23 cellular contexts compared by ENCODE assay signal in genomic region chrX:96579252-96579651, GRCh38.
"Had no signal": no experiment of that assay in that cellular context is flagged by ENCODE, and none has a peak within 500 bp of the region (broad histone marks: within the 10 kb centered on the region; RNA-seq: fewer than 3 reads in every experiment).

No MANE protein-coding gene starts in this region.

- H3K4me1 Mint-ChIP-seq: activated CD4-positive, alpha-beta T cell treated with anti-CD3 and anti-CD28 coated beads, Interleukin-2, amount 10 ng/mL, durations not matched to agents 24 days and 14 days had no signal

- DNase-seq: activated CD4-positive, alpha-beta memory T cell treated with anti-CD3 and anti-CD28 coated beads for 36 hours; activated CD4-positive, alpha-beta T cell treated with anti-CD3 and anti-CD28 coated beads, Interleukin-2, amount 10 ng/mL, durations not matched to agents 24 days and 14 days; activated CD4-positive, CD25-positive, alpha-beta regulatory T cell treated with anti-CD3 and anti-CD28 coated beads, Interleukin-2, amount 50 U/mL, for 72 hours; activated CD8-positive, alpha-beta memory T cell treated with anti-CD3 and anti-CD28 coated beads for 24 hours; activated effector memory CD4-positive, alpha-beta T cell treated with Interleukin-2 at 50 U/mL for 16 hours; activated naive CD4-positive, alpha-beta T cell treated with Interleukin-2 at 50 U/mL for 16 hours; activated T-cell treated with anti-CD3 and anti-CD28 coated beads, Interleukin-2, amount 50 U/mL, for 48 hours; brain microvascular endothelial cell; MG63; NCI-H1092 treated with DMSO at 0.1 percent for 48 hours; NCI-H1417 treated with DMSO at 0.1 percent for 48 hours; NCI-H1694; NCI-H2029; NCI-H2107; NCI-H2171 treated with DMSO at 0.1 percent for 48 hours; NCI-H226; NCI-H526; NCI-H774; PC-3; SHP77 treated with DMSO at 0.1 percent for 48 hours had no signal

- H3K9me3 Mint-ChIP-seq: activated CD4-positive, alpha-beta memory T cell treated with anti-CD3 and anti-CD28 coated beads for 36 hours; activated CD4-positive, alpha-beta T cell treated with anti-CD3 and anti-CD28 coated beads, Interleukin-2, amount 10 ng/mL, durations not matched to agents 24 days and 14 days; T-helper 1 cell treated with Interleukin-12 subunit alpha and Interleukin-12 subunit beta and Interleukin-4 antibody, amounts not matched to agents 30 μg/mL and 1 μg/mL, for 36 hours; WTC11 had no signal

- H3K27ac Mint-ChIP-seq: activated CD4-positive, alpha-beta memory T cell treated with anti-CD3 and anti-CD28 coated beads for 36 hours; activated CD4-positive, alpha-beta T cell treated with anti-CD3 and anti-CD28 coated beads, Interleukin-2, amount 10 ng/mL, durations not matched to agents 24 days and 14 days; activated naive CD8-positive, alpha-beta T cell; T-helper 1 cell treated with Interleukin-12 subunit alpha and Interleukin-12 subunit beta and Interleukin-4 antibody, amounts not matched to agents 30 μg/mL and 1 μg/mL, for 36 hours; WTC11 had no signal

- H3K27me3 Mint-ChIP-seq: activated CD4-positive, alpha-beta memory T cell treated with anti-CD3 and anti-CD28 coated beads for 36 hours; activated CD4-positive, alpha-beta T cell treated with anti-CD3 and anti-CD28 coated beads, Interleukin-2, amount 10 ng/mL, durations not matched to agents 24 days and 14 days had no signal

- H3K4me3 Mint-ChIP-seq: activated CD4-positive, alpha-beta memory T cell treated with anti-CD3 and anti-CD28 coated beads for 36 hours; activated CD4-positive, alpha-beta T cell treated with anti-CD3 and anti-CD28 coated beads, Interleukin-2, amount 10 ng/mL, durations not matched to agents 24 days and 14 days; activated naive CD8-positive, alpha-beta T cell; T-helper 1 cell treated with Interleukin-12 subunit alpha and Interleukin-12 subunit beta and Interleukin-4 antibody, amounts not matched to agents 30 μg/mL and 1 μg/mL, for 36 hours; WTC11 had no signal

- ATAC-seq: PC-3, WTC11 had no signal

- H3K36me3 Mint-ChIP-seq: activated CD4-positive, alpha-beta memory T cell treated with anti-CD3 and anti-CD28 coated beads for 36 hours; activated naive CD8-positive, alpha-beta T cell; WTC11 had no signal
